17 cellular contexts compared by ENCODE assay signal in genomic region chr5:22889714-22890113, GRCh38. TPM values are rescaled to one million over a fixed set of nuclear protein-coding genes. Genes with fewer than 3 reads are reported as not detected.
DNase-seq lines count a peak whose midpoint lies in the region; ATAC-seq and TF ChIP-seq lines count a peak whose summit lies in the region.
"Had no signal": no experiment of that assay in that cellular context is flagged by ENCODE, and none has a peak within 500 bp of the region (broad histone marks: within the 10 kb centered on the region; RNA-seq: fewer than 3 reads in every experiment).

No MANE protein-coding gene starts in this region.

- DNase-seq in DMS 273 (lab: John Stamatoyannopoulos, UW; ENCODE audit: unreplicated experiment) (peak; percentile 56), HT-29 (ENCODE audit: low spot score) (peak; percentile 42), OCI-LY7 (ENCODE audit: low spot score) (no peak), epithelial cell of esophagus (ENCODE audit: low read depth) (peak; percentile 22), NOMO-1 treated with DMSO at 0.1 percent for 48 hours (lab: John Stamatoyannopoulos, UW; ENCODE audit: unreplicated experiment) (no peak), iPS-NIHi11 (ENCODE audit: low spot score) (no peak), NCI-H187 treated with DMSO at 0.1 percent for 48 hours (lab: John Stamatoyannopoulos, UW) (no peak)
- DNase-seq: Calu3; head of caudate nucleus; HFFc6; stimulated activated CD4-positive, alpha-beta T cell treated with anti-CD3 and anti-CD28 coated beads, Interleukin-4, amount 100 ng/mL, for 4 hours; substantia nigra; T1000 had no signal

- TF ChIP-seq CTCF in OCI-LY7 (conservative IDR thresholded peaks at IDR 0.05; ENCODE audit: low read length) (peak; percentile 42; the same call in 1 of the 2 replicates), epithelial cell of esophagus (IDR thresholded peaks at IDR 0.05; ENCODE audit: insufficient read depth, low read depth, low read length, missing control alignments) (peak; percentile 30)

- H3K36me3 ChIP-seq in OCI-LY7 (ENCODE audit: insufficient read depth, low read length), result no peaks in the 10 kb centered on the region

- H4K20me1 ChIP-seq in OCI-LY7 (ENCODE audit: insufficient read depth, low read length), result no peaks in the 10 kb centered on the region

- intact Hi-C loops in OCI-LY7 (cut with micrococcal nuclease; ENCODE audit: unreplicated experiment), result no loop called here

- H3K9me3 ChIP-seq in OCI-LY7 (ENCODE audit: low read length), result no peaks in the 10 kb centered on the region

- CTCF ChIA-PET in OCI-LY7 (lab: Charles Lee; ENCODE audit: unreplicated experiment), result no interaction called here

- ATAC-seq in HG02973 (IDR thresholded peaks at IDR 0.05; ENCODE audit: unreplicated experiment), result no peak

- H3K4me1 ChIP-seq in OCI-LY7 (ENCODE audit: insufficient read depth, low read length, poor library complexity, severe bottlenecking), result no peaks in the 10 kb centered on the region

- H3K79me2 ChIP-seq in OCI-LY7 (ENCODE audit: insufficient read depth, low read depth, low read length), result no peaks in the 10 kb centered on the region

- no peak overlapping the region for H2AFZ ChIP-seq in OCI-LY7 (ENCODE audit: low read length)

- H3K27ac ChIP-seq in OCI-LY7 (ENCODE audit: low read depth, low read length, poor library complexity, severe bottlenecking), result no peak overlapping the region

- POLR2A ChIA-PET in OCI-LY7 (lab: Charles Lee), result no interaction called here

- no peak overlapping the region for H3K4me2 ChIP-seq in OCI-LY7 (ENCODE audit: low read length)

- BruUV-seq in OCI-LY7 (replicated peaks; lab: Mats Ljungman, UMichigan), result no TSS peak

- no peak overlapping the region for H3K4me3 ChIP-seq in OCI-LY7 (ENCODE audit: low read depth, low read length, poor library complexity, severe bottlenecking)
- no peak overlapping the region for H3K4me3 ChIP-seq in epithelial cell of esophagus (ENCODE audit: low read length)

- no peaks in the 10 kb centered on the region for H3K9me2 ChIP-seq in OCI-LY7 (ENCODE audit: insufficient read depth, low read length)

RNA-seq across cellular contexts. Expression of gene CDH12, which starts 36.6 kb away (rescaled TPM):
- total RNA-seq in HT-29 (2014; rRNA removed; shearing (Covaris generic)), result not detected in 2 replicates
- not detected in 2 replicates for total RNA-seq in OCI-LY7 (2014; rRNA removed; shearing (Covaris generic))
- total RNA-seq in OCI-LY7 (2022), result not detected in 2 replicates
- total RNA-seq: HFFc6, LHCN-M2, mesenteric fat pad, pulmonary artery endothelial cell had no signal

Comparison
In these comparisons a context has a peak if more than half of its experiments do, and no peak if none do; other contexts are left out.
1. DNase-seq: peak in DMS 273 (single experiment), HT-29 (single experiment) and epithelial cell of esophagus (single experiment); none in OCI-LY7 (single experiment), NOMO-1 treated with DMSO at 0.1 percent for 48 hours (single experiment), iPS-NIHi11 (single experiment) and NCI-H187 treated with DMSO at 0.1 percent for 48 hours (single experiment).